Comparison of ENCODE assay signal across 9 cellular contexts in genomic region chr14:96126339-96126770, GRCh38.
A peak's percentile ranks its signal among the peaks of the same experiment; 100 is the strongest.
DNase-seq lines count a peak whose midpoint lies in the region; ATAC-seq and TF ChIP-seq lines count a peak whose summit lies in the region.
"Had no signal": no experiment of that assay in that cellular context is flagged by ENCODE, and none has a peak within 500 bp of the region (broad histone marks: within the 10 kb centered on the region; RNA-seq: fewer than 3 reads in every experiment).

No MANE protein-coding gene starts in this region.

- no peaks in the 10 kb centered on the region for H3K9me3 ChIP-seq in vagina

- peak; percentile 24 for ATAC-seq in esophagus mucosa
- no peak for ATAC-seq in foreskin keratinocyte
- ATAC-seq in HG03457 (IDR thresholded peaks at IDR 0.05; ENCODE audit: unreplicated experiment): no peak

- no peaks in the 10 kb centered on the region for H3K36me3 ChIP-seq in vagina

- H3K4me1 ChIP-seq in vagina: peaks cover 14% of the 10 kb centered on the region
- no peaks in the 10 kb centered on the region for H3K4me1 ChIP-seq in foreskin keratinocyte

- TF ChIP-seq CTCF in vagina (IDR thresholded peaks at IDR 0.05): no peak
- TF ChIP-seq CTCF in foreskin keratinocyte (conservative IDR thresholded peaks at IDR 0.05): no peak

- peak; percentile 5 for DNase-seq in stimulated activated CD4-positive, alpha-beta T cell treated with anti-CD3 and anti-CD28 coated beads, Interleukin-4, amount 100 ng/mL, for 24 hours
- no peak for DNase-seq in stimulated activated CD4-positive, alpha-beta T cell treated with anti-CD3 and anti-CD28 coated beads, Interleukin-2, amount 100 ng/mL, for 48 hours
- DNase-seq in T-helper 1 cell (peak in 3 of 5 donors; percentile 18 to 33 (median 32)), vagina (ENCODE audit: extremely low spot score in 2 of 2) (peak; percentile 55 to 67), foreskin keratinocyte (no peak), D341Med (ENCODE audit: low spot score) (no peak)
- DNase-seq: NCI-H226 had no signal

- no peak for TF ChIP-seq POLR2A in vagina (IDR thresholded peaks at IDR 0.05)

- H3K27ac ChIP-seq in vagina (no peak overlapping the region), foreskin keratinocyte (no peak overlapping the region)

- H3K27me3 ChIP-seq in vagina: no peaks in the 10 kb centered on the region
- peaks cover 9% of the 10 kb centered on the region for H3K27me3 ChIP-seq in foreskin keratinocyte

- H3K4me3 ChIP-seq in vagina: no peak overlapping the region

- intact Hi-C loops in vagina (cut with DNase I): no loop called here

Comparison
In these comparisons a context has a peak if more than half of its experiments do, and no peak if none do; other contexts are left out.
1. DNase-seq: peak in stimulated activated CD4-positive, alpha-beta T cell treated with anti-CD3 and anti-CD28 coated beads, Interleukin-4, amount 100 ng/mL, for 24 hours (single experiment), T-helper 1 cell (3 of 5) and vagina (2 of 2); none in stimulated activated CD4-positive, alpha-beta T cell treated with anti-CD3 and anti-CD28 coated beads, Interleukin-2, amount 100 ng/mL, for 48 hours (0 of 2), foreskin keratinocyte (0 of 2) and D341Med (single experiment).